Comparison of ENCODE assay signal across 1 cellular context in the genomic region with DNA sequence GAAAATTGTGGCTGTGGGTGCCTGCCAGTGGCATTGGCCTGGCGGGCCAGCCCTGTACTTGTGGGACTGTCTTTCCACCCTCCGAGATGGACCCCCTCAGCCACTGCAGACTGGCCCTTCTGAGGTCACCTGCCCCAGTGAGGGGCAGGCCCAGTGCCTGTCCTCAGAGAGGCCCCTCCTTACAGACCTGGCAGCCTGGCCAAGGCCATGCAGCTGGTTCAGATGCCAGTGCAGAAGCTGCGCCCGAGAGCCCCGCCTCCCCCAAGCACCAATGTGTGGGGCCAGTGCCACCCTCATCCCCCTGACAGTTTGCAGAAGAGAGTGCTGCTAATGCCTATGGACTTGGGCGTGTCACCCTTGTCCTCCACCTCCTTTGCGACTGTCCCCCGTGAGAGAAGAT.
TF ChIP-seq lines count a peak whose summit lies in the region.

No MANE protein-coding gene starts in this region.

TF ChIP-seq in GM12878, 131 proteins besides CTCF, POLR2A, EP300 and RAD21:
- no peak for TF ChIP-seq USF1 (IDR thresholded peaks at IDR 0.05; ENCODE audit: borderline replicate concordance, extremely low read length, insufficient read depth, low read depth, low read length)
- no peak for TF ChIP-seq HDGF (IDR thresholded peaks at IDR 0.05)
- no peak for TF ChIP-seq BCLAF1 (IDR thresholded peaks at IDR 0.05)
- TF ChIP-seq POLR2AphosphoS2 (IDR thresholded peaks at IDR 0.05; ENCODE audit: low read depth, low read length), result no peak
- TF ChIP-seq NR2C2 (IDR thresholded peaks at IDR 0.05; ENCODE audit: borderline replicate concordance, control insufficient read depth, insufficient read length, low read depth), result no peak
- TF ChIP-seq RUNX3 (IDR thresholded peaks at IDR 0.05; ENCODE audit: low read length), result no peak
- TF ChIP-seq RFX5 (IDR thresholded peaks at IDR 0.05; ENCODE audit: low read depth, low read length), result no peak
- no peak for TF ChIP-seq POLR2AphosphoS5 (IDR thresholded peaks at IDR 0.05; ENCODE audit: low read length)
- no peak for TF ChIP-seq JUNB (IDR thresholded peaks at IDR 0.05)
- no peak for TF ChIP-seq ASH2L (IDR thresholded peaks at IDR 0.05; ENCODE audit: borderline replicate concordance, low read depth)
- TF ChIP-seq BACH1 (IDR thresholded peaks at IDR 0.05; ENCODE audit: borderline replicate concordance), result no peak
- TF ChIP-seq RB1 (IDR thresholded peaks at IDR 0.05; ENCODE audit: borderline replicate concordance), result no peak
- TF ChIP-seq ZNF622 (IDR thresholded peaks at IDR 0.05), result no peak
